Comparison of ENCODE assay signal across 19 cellular contexts in genomic region chr12:21433525-21433924, GRCh38.
"Had no signal": no experiment of that assay in that cellular context is flagged by ENCODE, and none has a peak within 500 bp of the region (broad histone marks: within the 10 kb centered on the region; RNA-seq: fewer than 3 reads in every experiment).

No MANE protein-coding gene starts in this region.

- DNase-seq: colonic mucosa; cortex of kidney; effector CD8-positive, alpha-beta T cell; effector memory CD8-positive, alpha-beta T cell; foreskin keratinocyte; heart left ventricle; hypothalamus; immature natural killer cell; left cardiac atrium; left lung; left ventricle myocardium superior; lower lobe of right lung; mesenchymal stem cell; midbrain; naive thymus-derived CD4-positive, alpha-beta T cell had no signal

- H3K4me3 ChIP-seq: colonic mucosa, esophagus muscularis mucosa, gastroesophageal sphincter, heart left ventricle, hepatocyte, left lung, lower lobe of right lung had no signal

- H3K27ac Mint-ChIP-seq: dendritic cell treated with granulocyte-macrophage colony-stimulating factor and Interleukin-4, amounts not matched to agents 40 ng/mL and 50 ng/mL, for 4 days; effector memory CD8-positive, alpha-beta T cell; immature natural killer cell; naive thymus-derived CD4-positive, alpha-beta T cell had no signal

- H3K27me3 Mint-ChIP-seq: effector memory CD8-positive, alpha-beta T cell had no signal

- H3K36me3 Mint-ChIP-seq: immature natural killer cell; naive thymus-derived CD4-positive, alpha-beta T cell had no signal

- H3K4me2 ChIP-seq: hepatocyte had no signal

- H3K4me3 Mint-ChIP-seq: dendritic cell treated with granulocyte-macrophage colony-stimulating factor and Interleukin-4, amounts not matched to agents 40 ng/mL and 50 ng/mL, for 4 days; effector memory CD8-positive, alpha-beta T cell; immature natural killer cell; naive thymus-derived CD4-positive, alpha-beta T cell had no signal

- H3K27me3 ChIP-seq: colonic mucosa, foreskin keratinocyte, gastroesophageal sphincter, hepatocyte, left lung had no signal

- H3K27ac ChIP-seq: colonic mucosa, esophagus muscularis mucosa, foreskin keratinocyte, gastroesophageal sphincter, heart left ventricle, hepatocyte, left lung, lower lobe of right lung had no signal

- H3K4me1 ChIP-seq: colonic mucosa had no signal

- H3K36me3 ChIP-seq: colonic mucosa, esophagus muscularis mucosa, gastroesophageal sphincter, heart left ventricle, left lung, lower lobe of right lung had no signal

- H2AFZ ChIP-seq: hepatocyte had no signal

- ATAC-seq: effector memory CD8-positive, alpha-beta T cell; foreskin keratinocyte; gastroesophageal sphincter; heart left ventricle; left cardiac atrium; left lung; left ventricle myocardium superior; lower lobe of right lung; naive thymus-derived CD4-positive, alpha-beta T cell had no signal

- H3K9me3 Mint-ChIP-seq: dendritic cell treated with granulocyte-macrophage colony-stimulating factor and Interleukin-4, amounts not matched to agents 40 ng/mL and 50 ng/mL, for 4 days; effector memory CD8-positive, alpha-beta T cell; immature natural killer cell; naive thymus-derived CD4-positive, alpha-beta T cell had no signal

- H3K9me3 ChIP-seq: colonic mucosa, esophagus muscularis mucosa, gastroesophageal sphincter, heart left ventricle, left lung, lower lobe of right lung had no signal
